14 cellular contexts compared by ENCODE assay signal in the genomic region with DNA sequence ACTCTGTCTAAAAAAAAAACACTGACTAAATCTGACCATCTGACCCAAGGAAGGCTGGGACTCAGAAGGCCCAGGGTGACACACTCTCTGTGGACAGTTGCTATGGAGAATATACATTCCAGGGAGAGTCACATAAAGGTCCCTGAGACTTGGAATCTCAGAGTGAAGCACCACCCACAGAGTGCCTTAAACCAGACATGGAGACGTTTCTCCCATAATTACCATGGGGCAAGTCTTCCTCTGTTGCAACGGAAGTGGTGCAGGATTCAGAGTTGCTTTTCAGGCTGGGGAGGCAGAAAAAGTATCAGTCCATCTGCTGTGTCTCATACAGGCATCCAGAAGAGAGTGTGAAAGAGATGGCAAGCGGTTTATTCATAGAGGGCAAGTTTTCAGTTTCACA. TPM values are rescaled to one million over a fixed set of nuclear protein-coding genes. Genes with fewer than 3 reads are reported as not detected.
DNase-seq lines count a peak whose midpoint lies in the region; ATAC-seq and TF ChIP-seq lines count a peak whose summit lies in the region.
"Had no signal": no experiment of that assay in that cellular context is flagged by ENCODE, and none has a peak within 500 bp of the region (broad histone marks: within the 10 kb centered on the region; RNA-seq: fewer than 3 reads in every experiment).

No MANE protein-coding gene starts in this region.

- no peak overlapping the region for H3K4me3 ChIP-seq in mesodermal cell (ENCODE audit: extremely low read depth, insufficient read depth, low read length, poor library complexity, severe bottlenecking)
- H3K4me3 ChIP-seq: ascending aorta, ovary had no signal

- no peaks in the 10 kb centered on the region for H3K4me1 ChIP-seq in H9 (ENCODE audit: insufficient read depth, low read length)
- peaks cover 5% of the 10 kb centered on the region for H3K4me1 ChIP-seq in mesodermal cell (ENCODE audit: control insufficient read depth, insufficient read depth, low read length, poor library complexity, severe bottlenecking)
- H3K4me1 ChIP-seq in foreskin keratinocyte: no peaks in the 10 kb centered on the region
- H3K4me1 ChIP-seq: ascending aorta had no signal

- no peak overlapping the region for H4K5ac ChIP-seq in H9 (ENCODE audit: insufficient read length, low read depth, low read length)

- in situ Hi-C loops in Caki2 (cut with HindIII; ENCODE audit: low pct_unique_long_range_greater_than_20kb, low sequenced_read_pairs): no loop called here
- in situ Hi-C loops in KBM-7 (cut with MboI; ENCODE audit: low pct_unique_long_range_greater_than_20kb, low sequenced_read_pairs): no loop called here

- no peaks in the 10 kb centered on the region for H3K9me3 Mint-ChIP-seq in H9
- H3K9me3 Mint-ChIP-seq: CD4-positive, CD25-positive, alpha-beta regulatory T cell had no signal

- no peak overlapping the region for H3K14ac ChIP-seq in H9 (ENCODE audit: insufficient read depth, low read length)

- H3K36me3 Mint-ChIP-seq in H9 (ENCODE audit: insufficient read depth in 1 of 3, low read depth in 3 of 3): no peaks in the 10 kb centered on the region
- H3K36me3 Mint-ChIP-seq: CD4-positive, CD25-positive, alpha-beta regulatory T cell had no signal

- no peaks in the 10 kb centered on the region for H3K79me1 ChIP-seq in H9 (ENCODE audit: insufficient read depth, low read depth, low read length, poor library complexity, severe bottlenecking)

- TF ChIP-seq CTCF in H9 (conservative IDR thresholded peaks at IDR 0.05) (no peak), GM10266 (IDR thresholded peaks at IDR 0.05; ENCODE audit: control insufficient read depth, insufficient read depth, low read depth, missing control alignments) (no peak), foreskin keratinocyte (conservative IDR thresholded peaks at IDR 0.05) (no peak)

- no peak overlapping the region for H4K91ac ChIP-seq in H9 (ENCODE audit: insufficient read length, low read depth, low read length)

- no peak overlapping the region for H2BK120ac ChIP-seq in H9 (ENCODE audit: low read depth, low read length, poor library complexity, severe bottlenecking)

- H3K4me1 Mint-ChIP-seq in H9: peaks cover 0 to 3% of the 10 kb centered on the region in 2 experiments; a peak in 1 of 4 replicates
- H3K4me1 Mint-ChIP-seq: CD4-positive, CD25-positive, alpha-beta regulatory T cell had no signal

- no peak for ATAC-seq in foreskin keratinocyte

- H2BK5ac ChIP-seq in H9 (ENCODE audit: insufficient read length, low read length): no peak overlapping the region

- H3K27ac ChIP-seq in H9 (ENCODE audit: insufficient read length, low read depth, low read length): no peak overlapping the region
- peak overlapping the region; percentile 88 for H3K27ac ChIP-seq in mesodermal cell (ENCODE audit: low read depth, low read length, severe bottlenecking)
- no peak overlapping the region for H3K27ac ChIP-seq in foreskin keratinocyte
- H3K27ac ChIP-seq: ascending aorta, ovary had no signal

- WGBS in H9 (ENCODE audit: extremely low coverage, insufficient read length, low lambda C conversion rate): no CpG with 5 or more reads among the region's 3 CpGs
- WGBS in mesodermal cell (ENCODE audit: insufficient coverage in 2 of 2), 2 experiments: 67 to 75% methylated on average over 3 of the region's 3 CpGs

- no peak overlapping the region for H2BK20ac ChIP-seq in H9 (ENCODE audit: low read depth, low read length, poor library complexity, severe bottlenecking)

- no peak overlapping the region for H3K9ac ChIP-seq in H9 (ENCODE audit: extremely low read depth, insufficient read length, low read length)

- no peak overlapping the region for H2AK5ac ChIP-seq in H9 (ENCODE audit: insufficient read length, low read length)

- no peak overlapping the region for H3T11ph ChIP-seq in H9 (ENCODE audit: low read length)

- peak; percentile 14 for DNase-seq in Caki2 (ENCODE audit: low read depth)
- no peak for DNase-seq in H9
- peak; percentile 89 for DNase-seq in RPMI7951 (ENCODE audit: low read depth)
- no peak for DNase-seq in GM10266 (ENCODE audit: extremely low spot score)
- no peak for DNase-seq in KBM-7
- no peak for DNase-seq in foreskin keratinocyte
- DNase-seq in COLO829 (ENCODE audit: low spot score): no peak
- DNase-seq: kidney, NCI-H1092, ovary, T-helper 9 cell had no signal

- no peak overlapping the region for H2BK15ac ChIP-seq in H9 (ENCODE audit: low read depth, low read length)

- H4K20me1 ChIP-seq in H9 (ENCODE audit: control insufficient read depth, insufficient read depth, insufficient read length): no peaks in the 10 kb centered on the region

- no peak overlapping the region for H2AFZ ChIP-seq in H9 (ENCODE audit: low read length)

- H3K4ac ChIP-seq in H9 (ENCODE audit: low read depth, low read length): no peak overlapping the region

- peak overlapping the region in 1 of 3 experiments; percentile 45; a peak in 1 of 7 replicates for H3K27ac Mint-ChIP-seq in H9
- H3K27ac Mint-ChIP-seq: CD4-positive, CD25-positive, alpha-beta regulatory T cell had no signal

- no peaks in the 10 kb centered on the region for H3K79me2 ChIP-seq in H9 (ENCODE audit: insufficient read depth, low read length)

- no peak overlapping the region for H3K4me3 Mint-ChIP-seq in H9
- H3K4me3 Mint-ChIP-seq: CD4-positive, CD25-positive, alpha-beta regulatory T cell had no signal

- H3K23me2 ChIP-seq in H9 (ENCODE audit: insufficient read length, low read depth, low read length, poor library complexity, severe bottlenecking): no peaks in the 10 kb centered on the region

- H3K56ac ChIP-seq in H9 (ENCODE audit: insufficient read length, low read depth, low read length): no peak overlapping the region

- H4K8ac ChIP-seq in H9 (replicated peaks; ENCODE audit: insufficient read length, low read depth, low read length): no peak overlapping the region

- H3K4me2 ChIP-seq in H9 (ENCODE audit: insufficient read depth, insufficient read length, low read length): no peak overlapping the region

- H3K23ac ChIP-seq in H9 (ENCODE audit: insufficient read length, low read depth, low read length): no peak overlapping the region

- peaks cover 2% of the 10 kb centered on the region for H3K27me3 Mint-ChIP-seq in H9 (ENCODE audit: low read depth)

- H3K36me3 ChIP-seq in mesodermal cell (ENCODE audit: control insufficient read depth, insufficient read depth, low read length): no peaks in the 10 kb centered on the region
- H3K36me3 ChIP-seq: ascending aorta, ovary had no signal

- H3K27me3 ChIP-seq in H9 (ENCODE audit: insufficient read depth, low read length) (no peaks in the 10 kb centered on the region), foreskin keratinocyte (peaks cover 4% of the 10 kb centered on the region)
- H3K27me3 ChIP-seq: ascending aorta, ovary had no signal

- H2BK12ac ChIP-seq in H9 (ENCODE audit: insufficient read length, low read depth, low read length): peak overlapping the region; percentile 4

- H3K9me3 ChIP-seq in H9 (ENCODE audit: control insufficient read depth, low read depth, low read length) (no peaks in the 10 kb centered on the region), mesodermal cell (ENCODE audit: control insufficient read depth, low read length) (no peaks in the 10 kb centered on the region)
- H3K9me3 ChIP-seq: ascending aorta, ovary had no signal

- no peak overlapping the region for H3K18ac ChIP-seq in H9 (ENCODE audit: insufficient read length, low read depth, low read length)

RNA-seq across cellular contexts. Expression of gene SLN, which starts 58.7 kb away (rescaled TPM):
- total RNA-seq in Caki2 (2014; rRNA removed; shearing (Covaris generic); ENCODE audit: low replicate concordance): not detected in 2 replicates
- total RNA-seq in H9 (2021): not detected in 2 replicates
- 0.68 TPM in 1 of 2 replicates, not detected in the other for total RNA-seq in RPMI7951 (2014; rRNA removed; shearing (Covaris generic))
- polyA plus RNA-seq in mesodermal cell (2013, experiment 1 of 2): 14.2 TPM
- 13.3 TPM for polyA plus RNA-seq in mesodermal cell (2013, experiment 2 of 2)
- not detected in 2 replicates for total RNA-seq in foreskin keratinocyte
- not detected in 2 replicates for polyA plus RNA-seq in foreskin keratinocyte
- total RNA-seq: ascending aorta; CD4-positive, CD25-positive, alpha-beta regulatory T cell; kidney had no signal
- polyA plus RNA-seq: CD4-positive, CD25-positive, alpha-beta regulatory T cell had no signal

Comparison
In these comparisons a context has a peak if more than half of its experiments do, and no peak if none do; other contexts are left out.
1. DNase-seq: peak in Caki2 (single experiment) and RPMI7951 (single experiment); none in H9 (single experiment), GM10266 (single experiment), KBM-7 (single experiment), foreskin keratinocyte (0 of 2) and COLO829 (single experiment).